ENCODE assay signal across 17 cellular contexts in genomic region chr20:7657569-7657968, GRCh38.
"Had no signal": no experiment of that assay in that cellular context is flagged by ENCODE, and none has a peak within 500 bp of the region (broad histone marks: within the 10 kb centered on the region; RNA-seq: fewer than 3 reads in every experiment).

No MANE protein-coding gene starts in this region.

- H3K4me3 Mint-ChIP-seq: dendritic cell treated with granulocyte-macrophage colony-stimulating factor and Interleukin-4, amounts not matched to agents 40 ng/mL and 50 ng/mL, for 4 days; effector memory CD8-positive, alpha-beta T cell; naive thymus-derived CD4-positive, alpha-beta T cell; nephron progenitor cell had no signal

- H3K9ac ChIP-seq: parathyroid adenoma had no signal

- H3K27me3 Mint-ChIP-seq: dendritic cell treated with granulocyte-macrophage colony-stimulating factor and Interleukin-4, amounts not matched to agents 40 ng/mL and 50 ng/mL, for 4 days; effector memory CD8-positive, alpha-beta T cell; naive thymus-derived CD4-positive, alpha-beta T cell had no signal

- H3K79me2 ChIP-seq: parathyroid adenoma had no signal

- H3K27me3 ChIP-seq: gastrocnemius medialis, heart right ventricle had no signal

- DNase-seq: effector memory CD8-positive, alpha-beta T cell; erythroblast; gastrocnemius medialis; heart right ventricle; hypothalamus; kidney glomerular epithelial cell; naive thymus-derived CD4-positive, alpha-beta T cell; nephron progenitor cell; psoas muscle; retina; stimulated activated CD4-positive, alpha-beta T cell treated with anti-CD3 and anti-CD28 coated beads, Interleukin-12 subunit alpha, Interleukin-12 subunit beta, amount 100 ng/mL, for 4 hours; stimulated activated naive CD4-positive, alpha-beta T cell; trophoblast cell had no signal

- H3K9me3 ChIP-seq: gastrocnemius medialis, heart right ventricle, psoas muscle had no signal

- H3K4me1 ChIP-seq: gastrocnemius medialis, heart right ventricle, parathyroid adenoma, psoas muscle had no signal

- ATAC-seq: effector memory CD8-positive, alpha-beta T cell; gastrocnemius medialis; heart right ventricle; naive thymus-derived CD4-positive, alpha-beta T cell; psoas muscle; sciatic nerve had no signal

- H2AFZ ChIP-seq: parathyroid adenoma had no signal

- H3K36me3 ChIP-seq: gastrocnemius medialis, heart right ventricle had no signal

- H3K4me1 Mint-ChIP-seq: naive thymus-derived CD4-positive, alpha-beta T cell; nephron progenitor cell had no signal

- H3K9me3 Mint-ChIP-seq: dendritic cell treated with granulocyte-macrophage colony-stimulating factor and Interleukin-4, amounts not matched to agents 40 ng/mL and 50 ng/mL, for 4 days; nephron progenitor cell had no signal

- H3K27ac Mint-ChIP-seq: dendritic cell treated with granulocyte-macrophage colony-stimulating factor and Interleukin-4, amounts not matched to agents 40 ng/mL and 50 ng/mL, for 4 days; effector memory CD8-positive, alpha-beta T cell; naive thymus-derived CD4-positive, alpha-beta T cell; nephron progenitor cell had no signal

- H3K36me3 Mint-ChIP-seq: naive thymus-derived CD4-positive, alpha-beta T cell had no signal

- H3K27ac ChIP-seq: gastrocnemius medialis, heart right ventricle, parathyroid adenoma, psoas muscle, skin epidermis had no signal

- H3K4me3 ChIP-seq: gastrocnemius medialis, heart right ventricle, psoas muscle, skin epidermis had no signal
